ENCODE assay signal across 16 cellular contexts in genomic region chr17:74078363-74078762, GRCh38.
"Had no signal": no experiment of that assay in that cellular context is flagged by ENCODE, and none has a peak within 500 bp of the region (broad histone marks: within the 10 kb centered on the region; RNA-seq: fewer than 3 reads in every experiment).

No MANE protein-coding gene starts in this region.

- H3K4me3 Mint-ChIP-seq: endodermal cell; naive thymus-derived CD4-positive, alpha-beta T cell; nephron progenitor cell; stimulated activated naive CD8-positive, alpha-beta T cell treated with anti-CD3 and anti-CD28 coated beads, Interleukin-15, Interleukin-2, amounts not matched to agents 100 ng/mL and 50 ng/mL, for 24 hours had no signal

- H3K4me1 Mint-ChIP-seq: naive thymus-derived CD4-positive, alpha-beta T cell; nephron progenitor cell had no signal

- H3K27ac Mint-ChIP-seq: endodermal cell; naive thymus-derived CD4-positive, alpha-beta T cell; nephron progenitor cell; stimulated activated naive CD8-positive, alpha-beta T cell treated with anti-CD3 and anti-CD28 coated beads, Interleukin-15, Interleukin-2, amounts not matched to agents 100 ng/mL and 50 ng/mL, for 24 hours had no signal

- H3K36me3 Mint-ChIP-seq: naive thymus-derived CD4-positive, alpha-beta T cell had no signal

- H3K9me3 Mint-ChIP-seq: stimulated activated naive CD8-positive, alpha-beta T cell treated with anti-CD3 and anti-CD28 coated beads, Interleukin-15, Interleukin-2, amounts not matched to agents 100 ng/mL and 50 ng/mL, for 24 hours had no signal

- DNase-seq: colonic mucosa; dermis blood vessel endothelial cell; endodermal cell; heart left ventricle; hippocampal formation; kidney glomerular epithelial cell; naive thymus-derived CD4-positive, alpha-beta T cell; nephron progenitor cell; ovary; right cardiac atrium; stimulated activated CD4-positive, alpha-beta T cell treated with anti-CD3 and anti-CD28 coated beads, Interleukin-2, amount 100 ng/mL, for 48 hours; tibial artery; upper lobe of left lung; uterus had no signal

- ATAC-seq: esophagus mucosa; heart left ventricle; naive thymus-derived CD4-positive, alpha-beta T cell; right cardiac atrium had no signal
